Comparison of ENCODE assay signal across 1 cellular context in the genomic region with DNA sequence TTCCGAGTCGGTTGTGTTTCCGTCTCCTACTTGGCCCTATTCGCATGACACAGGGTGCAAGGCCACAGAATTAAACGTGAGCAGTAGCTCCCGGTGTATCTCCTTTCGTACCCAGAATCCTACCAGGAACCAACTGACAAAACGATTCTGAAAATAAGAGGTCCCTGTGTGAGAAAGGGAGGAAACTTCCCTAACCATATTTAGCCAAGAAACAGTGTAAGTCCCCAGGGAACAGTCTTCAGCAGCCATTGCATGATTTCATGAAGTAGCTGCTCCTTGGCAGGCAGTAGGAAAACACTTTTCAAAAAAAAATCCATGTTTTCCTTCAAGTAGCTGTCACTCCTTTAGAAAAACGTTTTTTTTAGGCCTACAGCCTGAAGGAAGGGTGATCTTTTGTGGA.
TF ChIP-seq lines count a peak whose summit lies in the region.

No MANE protein-coding gene starts in this region.

TF ChIP-seq in HEK293, 187 proteins besides CTCF, POLR2A, EP300 and RAD21 (continued from another document):
- TF ChIP-seq, protein P1, sequence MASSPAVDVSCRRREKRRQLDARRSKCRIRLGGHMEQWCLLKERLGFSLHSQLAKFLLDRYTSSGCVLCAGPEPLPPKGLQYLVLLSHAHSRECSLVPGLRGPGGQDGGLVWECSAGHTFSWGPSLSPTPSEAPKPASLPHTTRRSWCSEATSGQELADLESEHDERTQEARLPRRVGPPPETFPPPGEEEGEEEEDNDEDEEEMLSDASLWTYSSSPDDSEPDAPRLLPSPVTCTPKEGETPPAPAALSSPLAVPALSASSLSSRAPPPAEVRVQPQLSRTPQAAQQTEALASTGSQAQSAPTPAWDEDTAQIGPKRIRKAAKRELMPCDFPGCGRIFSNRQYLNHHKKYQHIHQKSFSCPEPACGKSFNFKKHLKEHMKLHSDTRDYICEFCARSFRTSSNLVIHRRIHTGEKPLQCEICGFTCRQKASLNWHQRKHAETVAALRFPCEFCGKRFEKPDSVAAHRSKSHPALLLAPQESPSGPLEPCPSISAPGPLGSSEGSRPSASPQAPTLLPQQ (tag by site-specific recombination; IDR thresholded peaks at IDR 0.05), result no peak
- TF ChIP-seq, protein P2, sequence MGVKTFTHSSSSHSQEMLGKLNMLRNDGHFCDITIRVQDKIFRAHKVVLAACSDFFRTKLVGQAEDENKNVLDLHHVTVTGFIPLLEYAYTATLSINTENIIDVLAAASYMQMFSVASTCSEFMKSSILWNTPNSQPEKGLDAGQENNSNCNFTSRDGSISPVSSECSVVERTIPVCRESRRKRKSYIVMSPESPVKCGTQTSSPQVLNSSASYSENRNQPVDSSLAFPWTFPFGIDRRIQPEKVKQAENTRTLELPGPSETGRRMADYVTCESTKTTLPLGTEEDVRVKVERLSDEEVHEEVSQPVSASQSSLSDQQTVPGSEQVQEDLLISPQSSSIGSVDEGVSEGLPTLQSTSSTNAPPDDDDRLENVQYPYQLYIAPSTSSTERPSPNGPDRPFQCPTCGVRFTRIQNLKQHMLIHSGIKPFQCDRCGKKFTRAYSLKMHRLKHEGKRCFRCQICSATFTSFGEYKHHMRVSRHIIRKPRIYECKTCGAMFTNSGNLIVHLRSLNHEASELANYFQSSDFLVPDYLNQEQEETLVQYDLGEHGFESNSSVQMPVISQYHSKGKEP (tag by site-specific recombination; IDR thresholded peaks at IDR 0.05), result no peak
- no peak for TF ChIP-seq ZNF175 (tag by site-specific recombination; IDR thresholded peaks at IDR 0.05)
- TF ChIP-seq WT1 (tag by site-specific recombination; IDR thresholded peaks at IDR 0.05), result peak; percentile 36; the same call in 1 of the 2 replicates
- no peak for TF ChIP-seq ZNF157 (tag by site-specific recombination; IDR thresholded peaks at IDR 0.05)
- TF ChIP-seq ZBTB48 (tag by site-specific recombination; IDR thresholded peaks at IDR 0.05), result no peak
- TF ChIP-seq IKZF3 (tag by site-specific recombination; IDR thresholded peaks at IDR 0.05), result no peak
- no peak for TF ChIP-seq ZNF350 (tag by site-specific recombination; IDR thresholded peaks at IDR 0.05)
- TF ChIP-seq ZNF521 (tag by site-specific recombination; IDR thresholded peaks at IDR 0.05), result no peak
- TF ChIP-seq, protein P3, sequence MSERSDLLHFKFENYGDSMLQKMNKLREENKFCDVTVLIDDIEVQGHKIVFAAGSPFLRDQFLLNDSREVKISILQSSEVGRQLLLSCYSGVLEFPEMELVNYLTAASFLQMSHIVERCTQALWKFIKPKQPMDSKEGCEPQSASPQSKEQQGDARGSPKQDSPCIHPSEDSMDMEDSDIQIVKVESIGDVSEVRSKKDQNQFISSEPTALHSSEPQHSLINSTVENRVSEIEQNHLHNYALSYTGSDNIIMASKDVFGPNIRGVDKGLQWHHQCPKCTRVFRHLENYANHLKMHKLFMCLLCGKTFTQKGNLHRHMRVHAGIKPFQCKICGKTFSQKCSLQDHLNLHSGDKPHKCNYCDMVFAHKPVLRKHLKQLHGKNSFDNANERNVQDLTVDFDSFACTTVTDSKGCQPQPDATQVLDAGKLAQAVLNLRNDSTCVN (tag by site-specific recombination; optimal IDR thresholded peaks at IDR 0.05), result no peak
- TF ChIP-seq, protein P4, sequence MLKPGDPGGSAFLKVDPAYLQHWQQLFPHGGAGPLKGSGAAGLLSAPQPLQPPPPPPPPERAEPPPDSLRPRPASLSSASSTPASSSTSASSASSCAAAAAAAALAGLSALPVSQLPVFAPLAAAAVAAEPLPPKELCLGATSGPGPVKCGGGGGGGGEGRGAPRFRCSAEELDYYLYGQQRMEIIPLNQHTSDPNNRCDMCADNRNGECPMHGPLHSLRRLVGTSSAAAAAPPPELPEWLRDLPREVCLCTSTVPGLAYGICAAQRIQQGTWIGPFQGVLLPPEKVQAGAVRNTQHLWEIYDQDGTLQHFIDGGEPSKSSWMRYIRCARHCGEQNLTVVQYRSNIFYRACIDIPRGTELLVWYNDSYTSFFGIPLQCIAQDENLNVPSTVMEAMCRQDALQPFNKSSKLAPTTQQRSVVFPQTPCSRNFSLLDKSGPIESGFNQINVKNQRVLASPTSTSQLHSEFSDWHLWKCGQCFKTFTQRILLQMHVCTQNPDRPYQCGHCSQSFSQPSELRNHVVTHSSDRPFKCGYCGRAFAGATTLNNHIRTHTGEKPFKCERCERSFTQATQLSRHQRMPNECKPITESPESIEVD (tag by site-specific recombination; IDR thresholded peaks at IDR 0.05), result peak; percentile 80
- TF ChIP-seq ZNF792 (tag by site-specific recombination; IDR thresholded peaks at IDR 0.05), result no peak
- peak; percentile 73 for TF ChIP-seq OSR2 (tag by site-specific recombination; IDR thresholded peaks at IDR 0.05)
- TF ChIP-seq, protein P5, sequence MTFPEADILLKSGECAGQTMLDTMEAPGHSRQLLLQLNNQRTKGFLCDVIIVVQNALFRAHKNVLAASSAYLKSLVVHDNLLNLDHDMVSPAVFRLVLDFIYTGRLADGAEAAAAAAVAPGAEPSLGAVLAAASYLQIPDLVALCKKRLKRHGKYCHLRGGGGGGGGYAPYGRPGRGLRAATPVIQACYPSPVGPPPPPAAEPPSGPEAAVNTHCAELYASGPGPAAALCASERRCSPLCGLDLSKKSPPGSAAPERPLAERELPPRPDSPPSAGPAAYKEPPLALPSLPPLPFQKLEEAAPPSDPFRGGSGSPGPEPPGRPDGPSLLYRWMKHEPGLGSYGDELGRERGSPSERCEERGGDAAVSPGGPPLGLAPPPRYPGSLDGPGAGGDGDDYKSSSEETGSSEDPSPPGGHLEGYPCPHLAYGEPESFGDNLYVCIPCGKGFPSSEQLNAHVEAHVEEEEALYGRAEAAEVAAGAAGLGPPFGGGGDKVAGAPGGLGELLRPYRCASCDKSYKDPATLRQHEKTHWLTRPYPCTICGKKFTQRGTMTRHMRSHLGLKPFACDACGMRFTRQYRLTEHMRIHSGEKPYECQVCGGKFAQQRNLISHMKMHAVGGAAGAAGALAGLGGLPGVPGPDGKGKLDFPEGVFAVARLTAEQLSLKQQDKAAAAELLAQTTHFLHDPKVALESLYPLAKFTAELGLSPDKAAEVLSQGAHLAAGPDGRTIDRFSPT (tag by site-specific recombination; IDR thresholded peaks at IDR 0.05), result no peak
- TF ChIP-seq, protein P6, sequence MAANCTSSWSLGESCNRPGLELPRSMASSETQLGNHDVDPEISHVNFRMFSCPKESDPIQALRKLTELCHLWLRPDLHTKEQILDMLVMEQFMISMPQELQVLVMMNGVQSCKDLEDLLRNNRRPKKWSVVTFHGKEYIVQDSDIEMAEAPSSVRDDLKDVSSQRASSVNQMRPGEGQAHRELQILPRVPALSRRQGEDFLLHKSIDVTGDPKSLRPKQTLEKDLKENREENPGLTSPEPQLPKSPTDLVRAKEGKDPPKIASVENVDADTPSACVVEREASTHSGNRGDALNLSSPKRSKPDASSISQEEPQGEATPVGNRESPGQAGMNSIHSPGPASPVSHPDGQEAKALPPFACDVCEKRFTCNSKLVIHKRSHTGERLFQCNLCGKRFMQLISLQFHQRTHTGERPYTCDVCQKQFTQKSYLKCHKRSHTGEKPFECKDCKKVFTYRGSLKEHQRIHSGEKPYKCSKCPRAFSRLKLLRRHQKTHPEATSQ (tag by site-specific recombination; IDR thresholded peaks at IDR 0.05), result no peak
- TF ChIP-seq ZNF596 (tag by site-specific recombination; IDR thresholded peaks at IDR 0.05), result no peak
- TF ChIP-seq ZNF24 (tag by site-specific recombination; IDR thresholded peaks at IDR 0.05), result no peak
- TF ChIP-seq, protein P7, sequence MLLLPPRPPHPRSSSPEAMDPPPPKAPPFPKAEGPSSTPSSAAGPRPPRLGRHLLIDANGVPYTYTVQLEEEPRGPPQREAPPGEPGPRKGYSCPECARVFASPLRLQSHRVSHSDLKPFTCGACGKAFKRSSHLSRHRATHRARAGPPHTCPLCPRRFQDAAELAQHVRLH (tag by site-specific recombination; IDR thresholded peaks at IDR 0.05), result no peak
- no peak for TF ChIP-seq ZFP69B (tag by site-specific recombination; IDR thresholded peaks at IDR 0.05)
- peak; percentile 50 for TF ChIP-seq ZNF585B (tag by site-specific recombination; IDR thresholded peaks at IDR 0.05)
- no peak for TF ChIP-seq ZNF544 (tag by site-specific recombination; IDR thresholded peaks at IDR 0.05)
- TF ChIP-seq ZNF16 (tag by site-specific recombination; IDR thresholded peaks at IDR 0.05; ENCODE audit: low read depth), result no peak
- no peak for TF ChIP-seq KLF8 (tag by site-specific recombination; IDR thresholded peaks at IDR 0.05)
- TF ChIP-seq ZEB2 (tag by site-specific recombination; IDR thresholded peaks at IDR 0.05), result no peak
- TF ChIP-seq ZNF791 (tag by site-specific recombination; IDR thresholded peaks at IDR 0.05), result no peak
- TF ChIP-seq, protein P8, sequence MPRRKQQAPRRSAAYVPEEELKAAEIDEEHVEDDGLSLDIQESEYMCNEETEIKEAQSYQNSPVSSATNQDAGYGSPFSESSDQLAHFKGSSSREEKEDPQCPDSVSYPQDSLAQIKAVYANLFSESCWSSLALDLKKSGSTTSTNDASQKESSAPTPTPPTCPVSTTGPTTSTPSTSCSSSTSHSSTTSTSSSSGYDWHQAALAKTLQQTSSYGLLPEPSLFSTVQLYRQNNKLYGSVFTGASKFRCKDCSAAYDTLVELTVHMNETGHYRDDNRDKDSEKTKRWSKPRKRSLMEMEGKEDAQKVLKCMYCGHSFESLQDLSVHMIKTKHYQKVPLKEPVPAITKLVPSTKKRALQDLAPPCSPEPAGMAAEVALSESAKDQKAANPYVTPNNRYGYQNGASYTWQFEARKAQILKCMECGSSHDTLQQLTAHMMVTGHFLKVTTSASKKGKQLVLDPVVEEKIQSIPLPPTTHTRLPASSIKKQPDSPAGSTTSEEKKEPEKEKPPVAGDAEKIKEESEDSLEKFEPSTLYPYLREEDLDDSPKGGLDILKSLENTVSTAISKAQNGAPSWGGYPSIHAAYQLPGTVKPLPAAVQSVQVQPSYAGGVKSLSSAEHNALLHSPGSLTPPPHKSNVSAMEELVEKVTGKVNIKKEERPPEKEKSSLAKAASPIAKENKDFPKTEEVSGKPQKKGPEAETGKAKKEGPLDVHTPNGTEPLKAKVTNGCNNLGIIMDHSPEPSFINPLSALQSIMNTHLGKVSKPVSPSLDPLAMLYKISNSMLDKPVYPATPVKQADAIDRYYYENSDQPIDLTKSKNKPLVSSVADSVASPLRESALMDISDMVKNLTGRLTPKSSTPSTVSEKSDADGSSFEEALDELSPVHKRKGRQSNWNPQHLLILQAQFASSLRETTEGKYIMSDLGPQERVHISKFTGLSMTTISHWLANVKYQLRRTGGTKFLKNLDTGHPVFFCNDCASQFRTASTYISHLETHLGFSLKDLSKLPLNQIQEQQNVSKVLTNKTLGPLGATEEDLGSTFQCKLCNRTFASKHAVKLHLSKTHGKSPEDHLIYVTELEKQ (tag by site-specific recombination; IDR thresholded peaks at IDR 0.05; ENCODE audit: borderline replicate concordance), result no peak
- TF ChIP-seq, protein P9, sequence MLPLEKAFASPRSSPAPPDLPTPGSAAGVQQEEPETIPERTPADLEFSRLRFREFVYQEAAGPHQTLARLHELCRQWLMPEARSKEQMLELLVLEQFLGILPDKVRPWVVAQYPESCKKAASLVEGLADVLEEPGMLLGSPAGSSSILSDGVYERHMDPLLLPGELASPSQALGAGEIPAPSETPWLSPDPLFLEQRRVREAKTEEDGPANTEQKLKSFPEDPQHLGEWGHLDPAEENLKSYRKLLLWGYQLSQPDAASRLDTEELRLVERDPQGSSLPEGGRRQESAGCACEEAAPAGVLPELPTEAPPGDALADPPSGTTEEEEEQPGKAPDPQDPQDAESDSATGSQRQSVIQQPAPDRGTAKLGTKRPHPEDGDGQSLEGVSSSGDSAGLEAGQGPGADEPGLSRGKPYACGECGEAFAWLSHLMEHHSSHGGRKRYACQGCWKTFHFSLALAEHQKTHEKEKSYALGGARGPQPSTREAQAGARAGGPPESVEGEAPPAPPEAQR (tag by site-specific recombination; IDR thresholded peaks at IDR 0.05), result no peak
- no peak for TF ChIP-seq ZNF76 (tag by site-specific recombination; IDR thresholded peaks at IDR 0.05; ENCODE audit: borderline replicate concordance, low read depth)
- TF ChIP-seq, protein P10, sequence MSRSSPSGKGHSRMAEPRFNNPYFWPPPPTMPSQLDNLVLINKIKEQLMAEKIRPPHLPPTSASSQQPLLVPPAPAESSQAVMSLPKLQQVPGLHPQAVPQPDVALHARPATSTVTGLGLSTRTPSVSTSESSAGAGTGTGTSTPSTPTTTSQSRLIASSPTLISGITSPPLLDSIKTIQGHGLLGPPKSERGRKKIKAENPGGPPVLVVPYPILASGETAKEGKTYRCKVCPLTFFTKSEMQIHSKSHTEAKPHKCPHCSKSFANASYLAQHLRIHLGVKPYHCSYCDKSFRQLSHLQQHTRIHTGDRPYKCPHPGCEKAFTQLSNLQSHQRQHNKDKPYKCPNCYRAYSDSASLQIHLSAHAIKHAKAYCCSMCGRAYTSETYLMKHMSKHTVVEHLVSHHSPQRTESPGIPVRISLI (tag by site-specific recombination; IDR thresholded peaks at IDR 0.05), result no peak
- no peak for TF ChIP-seq KLF9 (tag by site-specific recombination; IDR thresholded peaks at IDR 0.05; ENCODE audit: low read depth)
- no peak for TF ChIP-seq ZNF239 (tag by site-specific recombination; IDR thresholded peaks at IDR 0.05)
